In the genomic region with DNA sequence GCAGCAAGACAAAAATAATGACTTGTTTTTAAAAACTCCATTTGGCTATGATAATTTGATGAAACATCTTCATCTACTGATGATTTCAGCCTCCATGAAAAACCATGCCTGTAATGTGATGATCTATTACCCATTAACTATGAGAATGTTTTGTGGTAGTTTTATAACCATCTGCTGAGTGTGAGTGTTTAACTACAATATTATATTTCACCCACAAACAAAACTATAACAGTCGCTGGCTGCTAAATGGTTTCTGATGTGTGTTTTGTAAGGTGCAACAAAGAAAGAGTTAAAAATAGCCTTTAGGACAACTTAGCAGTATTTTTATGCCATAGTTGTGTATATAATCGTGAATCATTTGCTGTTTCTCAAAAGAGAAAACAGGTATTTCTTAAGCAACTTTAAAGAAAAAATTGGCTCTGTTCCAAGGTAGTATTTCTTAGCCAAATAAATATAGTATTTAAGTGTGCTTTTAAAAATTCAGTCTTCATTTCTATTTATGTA, we compare ENCODE assay signal across 1 cellular context.
TF ChIP-seq lines count a peak whose summit lies in the region.

No MANE protein-coding gene starts in this region.

TF ChIP-seq in SK-N-SH, 30 proteins besides CTCF, POLR2A, EP300 and RAD21 (continued from another document):
- TF ChIP-seq, protein P1, sequence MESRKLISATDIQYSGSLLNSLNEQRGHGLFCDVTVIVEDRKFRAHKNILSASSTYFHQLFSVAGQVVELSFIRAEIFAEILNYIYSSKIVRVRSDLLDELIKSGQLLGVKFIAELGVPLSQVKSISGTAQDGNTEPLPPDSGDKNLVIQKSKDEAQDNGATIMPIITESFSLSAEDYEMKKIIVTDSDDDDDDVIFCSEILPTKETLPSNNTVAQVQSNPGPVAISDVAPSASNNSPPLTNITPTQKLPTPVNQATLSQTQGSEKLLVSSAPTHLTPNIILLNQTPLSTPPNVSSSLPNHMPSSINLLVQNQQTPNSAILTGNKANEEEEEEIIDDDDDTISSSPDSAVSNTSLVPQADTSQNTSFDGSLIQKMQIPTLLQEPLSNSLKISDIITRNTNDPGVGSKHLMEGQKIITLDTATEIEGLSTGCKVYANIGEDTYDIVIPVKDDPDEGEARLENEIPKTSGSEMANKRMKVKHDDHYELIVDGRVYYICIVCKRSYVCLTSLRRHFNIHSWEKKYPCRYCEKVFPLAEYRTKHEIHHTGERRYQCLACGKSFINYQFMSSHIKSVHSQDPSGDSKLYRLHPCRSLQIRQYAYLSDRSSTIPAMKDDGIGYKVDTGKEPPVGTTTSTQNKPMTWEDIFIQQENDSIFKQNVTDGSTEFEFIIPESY (IDR thresholded peaks at IDR 0.05; ENCODE audit: borderline replicate concordance, low read depth), result no peak
- TF ChIP-seq, protein P2, sequence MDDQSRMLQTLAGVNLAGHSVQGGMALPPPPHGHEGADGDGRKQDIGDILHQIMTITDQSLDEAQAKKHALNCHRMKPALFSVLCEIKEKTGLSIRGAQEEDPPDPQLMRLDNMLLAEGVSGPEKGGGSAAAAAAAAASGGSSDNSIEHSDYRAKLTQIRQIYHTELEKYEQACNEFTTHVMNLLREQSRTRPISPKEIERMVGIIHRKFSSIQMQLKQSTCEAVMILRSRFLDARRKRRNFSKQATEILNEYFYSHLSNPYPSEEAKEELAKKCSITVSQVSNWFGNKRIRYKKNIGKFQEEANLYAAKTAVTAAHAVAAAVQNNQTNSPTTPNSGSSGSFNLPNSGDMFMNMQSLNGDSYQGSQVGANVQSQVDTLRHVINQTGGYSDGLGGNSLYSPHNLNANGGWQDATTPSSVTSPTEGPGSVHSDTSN (IDR thresholded peaks at IDR 0.05), result peak; percentile 53; the same call in 1 of the 2 replicates
- no peak for TF ChIP-seq TEAD4 (IDR thresholded peaks at IDR 0.05; ENCODE audit: borderline replicate concordance, insufficient read depth)
- TF ChIP-seq CHD2 (IDR thresholded peaks at IDR 0.05; ENCODE audit: low read length, partially characterized antibody), result no peak
- TF ChIP-seq FOXJ3 (CRISPR knock-in tag; IDR thresholded peaks at IDR 0.05), result no peak
- no peak for TF ChIP-seq RFX5 (IDR thresholded peaks at IDR 0.05; ENCODE audit: low read length)
- TF ChIP-seq, protein P3, sequence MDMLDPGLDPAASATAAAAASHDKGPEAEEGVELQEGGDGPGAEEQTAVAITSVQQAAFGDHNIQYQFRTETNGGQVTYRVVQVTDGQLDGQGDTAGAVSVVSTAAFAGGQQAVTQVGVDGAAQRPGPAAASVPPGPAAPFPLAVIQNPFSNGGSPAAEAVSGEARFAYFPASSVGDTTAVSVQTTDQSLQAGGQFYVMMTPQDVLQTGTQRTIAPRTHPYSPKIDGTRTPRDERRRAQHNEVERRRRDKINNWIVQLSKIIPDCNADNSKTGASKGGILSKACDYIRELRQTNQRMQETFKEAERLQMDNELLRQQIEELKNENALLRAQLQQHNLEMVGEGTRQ (IDR thresholded peaks at IDR 0.05; ENCODE audit: borderline replicate concordance, low read depth, low read length), result no peak
